In the genomic region with DNA sequence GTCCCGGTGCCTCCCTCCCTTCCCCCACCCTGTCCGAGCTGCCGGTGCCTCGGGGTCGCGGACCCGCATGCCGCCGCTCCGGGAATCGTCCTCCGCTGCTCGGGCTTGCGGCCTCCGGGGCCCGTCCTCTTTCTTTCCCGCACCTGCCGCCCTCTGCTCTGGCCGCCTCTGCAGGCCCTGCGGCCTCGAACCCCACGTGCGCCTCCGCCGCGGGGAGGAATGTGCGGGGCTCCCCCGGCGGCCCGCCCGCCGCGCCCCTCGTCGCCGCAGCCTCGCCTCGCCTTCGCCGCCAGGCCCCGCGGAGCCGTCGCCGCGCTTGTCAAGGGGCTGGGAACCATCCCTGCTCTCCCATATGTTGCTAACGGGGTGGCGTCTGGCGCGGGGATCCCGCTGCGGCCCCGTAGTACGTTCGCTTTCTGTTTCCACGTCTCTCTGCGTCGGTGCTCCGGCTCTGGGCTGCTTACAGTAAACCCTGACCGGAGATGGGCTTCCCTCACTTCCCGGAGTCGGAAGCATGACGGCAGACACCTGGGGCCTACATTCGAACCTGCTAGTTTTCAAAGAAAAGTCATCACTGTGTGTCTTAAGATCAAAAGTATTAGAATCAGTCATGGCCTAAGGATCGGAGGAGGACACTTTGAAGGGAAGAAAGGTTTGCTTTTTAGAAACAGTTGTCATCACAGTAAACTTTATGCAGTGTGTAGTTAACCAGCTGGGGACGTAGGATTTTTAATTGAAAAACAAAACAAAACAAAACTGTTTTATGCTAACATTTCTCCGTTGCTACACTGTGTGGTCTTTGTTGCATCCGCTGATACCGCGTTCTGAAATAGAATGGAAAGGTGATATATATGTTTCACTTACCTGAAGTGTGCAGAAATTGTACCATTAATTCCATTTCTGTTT, we compare ENCODE assay signal across 8 cellular contexts.
A peak's percentile ranks its signal among the peaks of the same experiment; 100 is the strongest.
DNase-seq lines count a peak whose midpoint lies in the region; ATAC-seq and TF ChIP-seq lines count a peak whose summit lies in the region.

No MANE protein-coding gene starts in this region.

- no peak for TF ChIP-seq CTCF in transverse colon (IDR thresholded peaks at IDR 0.05)

- DNase-seq in DMS114 treated with DMSO at 0.1 percent for 48 hours (lab: John Stamatoyannopoulos, UW; ENCODE audit: unreplicated experiment): peak; percentile 27
- DNase-seq in HUDEP-2 (lab: John Stamatoyannopoulos, UW; ENCODE audit: unreplicated experiment in 76 of 76): peak in 55 of 76 experiments; percentile 14 to 65 (median 39)
- DNase-seq in SK-N-DZ (ENCODE audit: low spot score): peak; percentile 38
- peak; percentile 80 to 85 for DNase-seq in activated naive CD4-positive, alpha-beta T cell treated with anti-CD3 and anti-CD28 coated beads, Interleukin-2, amount 50 U/mL, for 72 hours (ENCODE audit: low spot score in 2 of 2)
- DNase-seq in Right ventricle myocardium superior: peak; percentile 77
- DNase-seq in trophoblast cell: peak; percentile 55 to 64
- DNase-seq in transverse colon: peak; percentile 79

- WGBS in trophoblast cell (ENCODE audit: extremely low coverage, insufficient coverage, insufficient read length): no CpG with 5 or more reads among the region's 70 CpGs
- 0 to 2% methylated on average over 10 to 41 of the region's 70 CpGs for WGBS in transverse colon (ENCODE audit: low coverage in 1 of 2), 2 donors

- H3K4me1 ChIP-seq in trophoblast cell (ENCODE audit: control insufficient read depth in 1 of 2, insufficient read depth in 2 of 2, low read length in 2 of 2) (peaks cover 0 to 2% of the 10 kb centered on the region in 2 experiments), transverse colon (peaks cover 10 to 58% (median 22%) of the 10 kb centered on the region in 4 donors)

- intact Hi-C loops in Right ventricle myocardium superior (cut with DNase I) (no loop called here), transverse colon (cut with DNase I; ENCODE audit: low total_unique reads) (loop anchor here (10.0 kb wide), 1 partner anchor 316 kb away; a partner anchor contains a TSS)

- peak overlapping the region; percentile 95 for H3K14ac ChIP-seq in trophoblast cell (ENCODE audit: low read length)

- H3K23ac ChIP-seq in trophoblast cell (ENCODE audit: low read length): no peak overlapping the region

- peak overlapping the region; percentile 87 for H4K12ac ChIP-seq in trophoblast cell (ENCODE audit: low read depth, low read length)

- H4K91ac ChIP-seq in trophoblast cell (ENCODE audit: low read depth, low read length): peak overlapping the region; percentile 94

- peak overlapping the region; percentile 87 for H2BK120ac ChIP-seq in trophoblast cell (ENCODE audit: insufficient read depth, low read length, poor library complexity)

- TF ChIP-seq POLR2A in transverse colon (IDR thresholded peaks at IDR 0.05): peak; percentile 45

- peak overlapping the region; percentile 93 for H3K4ac ChIP-seq in trophoblast cell (ENCODE audit: low read depth, low read length)

- ATAC-seq in GM21381 (IDR thresholded peaks at IDR 0.05; ENCODE audit: unreplicated experiment): peak; percentile 45
- ATAC-seq in activated naive CD4-positive, alpha-beta T cell treated with anti-CD3 and anti-CD28 coated beads, Interleukin-2, amount 50 U/mL, for 72 hours: peak; percentile 72 to 84
- peak; percentile 58 for ATAC-seq in Right ventricle myocardium superior (ENCODE audit: poor library complexity)

- H2AFZ ChIP-seq in trophoblast cell (ENCODE audit: insufficient read depth, low read length, poor library complexity): peak overlapping the region; percentile 89

- peak overlapping the region; percentile 84 for H3K27ac ChIP-seq in trophoblast cell (ENCODE audit: low read depth, low read length)
- peak overlapping the region; percentile 97 to 100 (median 98) for H3K27ac ChIP-seq in transverse colon

- H3K9me3 ChIP-seq in trophoblast cell (ENCODE audit: insufficient read depth, low read depth, low read length) (no peaks in the 10 kb centered on the region), transverse colon (no peaks in the 10 kb centered on the region)

- peak overlapping the region; percentile 92 for H3K18ac ChIP-seq in trophoblast cell (ENCODE audit: low read length)

- H3K27me3 ChIP-seq in trophoblast cell (ENCODE audit: insufficient read depth, low read length) (no peaks in the 10 kb centered on the region), transverse colon (no peaks in the 10 kb centered on the region)

- H3K79me1 ChIP-seq in trophoblast cell (ENCODE audit: low read length): peaks cover 11% of the 10 kb centered on the region

- peak overlapping the region; percentile 70 for H3K4me2 ChIP-seq in trophoblast cell (ENCODE audit: low read length)

- peak overlapping the region; percentile 76 for H3K9ac ChIP-seq in trophoblast cell (ENCODE audit: low read length)

- in situ Hi-C loops in transverse colon (cut with MboI; ENCODE audit: low pct_ligation_motif_present in 1 of 4, low pct_unique_long_range_greater_than_20kb in 1 of 4, low sequenced_read_pairs in 3 of 4): no loop called here

- H3K36me3 Mint-ChIP-seq in activated naive CD4-positive, alpha-beta T cell treated with anti-CD3 and anti-CD28 coated beads, Interleukin-2, amount 50 U/mL, for 72 hours: peaks cover 24 to 52% of the 10 kb centered on the region in 2 donors

- no peaks in the 10 kb centered on the region for H3K9me3 Mint-ChIP-seq in activated naive CD4-positive, alpha-beta T cell treated with anti-CD3 and anti-CD28 coated beads, Interleukin-2, amount 50 U/mL, for 72 hours

- peak overlapping the region; percentile 96 for H2BK5ac ChIP-seq in trophoblast cell (ENCODE audit: low read depth, low read length, poor library complexity)

- TF ChIP-seq EP300 in transverse colon (IDR thresholded peaks at IDR 0.05; ENCODE audit: low read depth): no peak

- H2BK12ac ChIP-seq in trophoblast cell (ENCODE audit: low read length): peak overlapping the region; percentile 38

- H3K4me3 ChIP-seq in trophoblast cell (ENCODE audit: low read depth, low read length) (peak overlapping the region; percentile 89), transverse colon (peak overlapping the region; percentile 71 to 93 (median 84))

- peak overlapping the region; percentile 71 for H2AK5ac ChIP-seq in trophoblast cell (ENCODE audit: low read length)

- H3K36me3 ChIP-seq in trophoblast cell (ENCODE audit: control insufficient read depth in 1 of 2, insufficient read depth in 2 of 2, low read length in 2 of 2) (no peaks in the 10 kb centered on the region), transverse colon (no peaks in the 10 kb centered on the region)

- peak overlapping the region; percentile 99 to 100 for H3K27ac Mint-ChIP-seq in activated naive CD4-positive, alpha-beta T cell treated with anti-CD3 and anti-CD28 coated beads, Interleukin-2, amount 50 U/mL, for 72 hours

- peak overlapping the region; percentile 94 for H4K8ac ChIP-seq in trophoblast cell (ENCODE audit: low read depth, low read length)

- peaks cover 17% of the 10 kb centered on the region for H3K79me2 ChIP-seq in trophoblast cell (ENCODE audit: control insufficient read depth, insufficient read depth, low read length, poor library complexity)

Comparison
In these comparisons a context has a peak if more than half of its experiments do, and no peak if none do; other contexts are left out.
1. Peak in every context shown above with its lines: DNase-seq, ATAC-seq, H3K4me3 ChIP-seq and H3K27ac ChIP-seq.
2. DNase-seq: peak in every context shown above with its lines; median percentile 82 in activated naive CD4-positive, alpha-beta T cell treated with anti-CD3 and anti-CD28 coated beads, Interleukin-2, amount 50 U/mL, for 72 hours; 79 in transverse colon; 77 in Right ventricle myocardium superior; 60 in trophoblast cell; 39 in HUDEP-2; 38 in SK-N-DZ; 27 in DMS114 treated with DMSO at 0.1 percent for 48 hours.